32 cellular contexts compared by ENCODE assay signal in genomic region chr3:178126686-178127085, GRCh38.
"Had no signal": no experiment of that assay in that cellular context is flagged by ENCODE, and none has a peak within 500 bp of the region (broad histone marks: within the 10 kb centered on the region; RNA-seq: fewer than 3 reads in every experiment).

No MANE protein-coding gene starts in this region.

- H3K9me3 Mint-ChIP-seq: activated T-cell treated with anti-CD3 and anti-CD28 coated beads, Interleukin-2, amount 50 U/mL, for 72 hours; central memory CD8-positive, alpha-beta T cell; dendritic cell treated with granulocyte-macrophage colony-stimulating factor and Interleukin-4, amounts not matched to agents 40 ng/mL and 50 ng/mL, for 4 days had no signal

- DNase-seq: activated CD4-positive, alpha-beta memory T cell treated with anti-CD3 and anti-CD28 coated beads, Interleukin-2, amount 10 ng/mL, durations not matched to agents 7 days and 5 days; activated CD4-positive, alpha-beta T cell treated with anti-CD3 and anti-CD28 coated beads for 1 hour; activated CD4-positive, alpha-beta T cell treated with anti-CD3 and anti-CD28 coated beads for 4 hours; activated CD4-positive, alpha-beta T cell treated with anti-CD3 and anti-CD28 coated beads, Interleukin-2, amount 10 ng/mL, durations not matched to agents 7 days and 5 days; activated CD4-positive, alpha-beta T cell treated with anti-CD3 and anti-CD28 coated beads, Interleukin-2, amount 50 U/mL, for 4 hours; activated CD8-positive, alpha-beta memory T cell treated with anti-CD3 and anti-CD28 coated beads, Interleukin-2, amount 50 U/mL, for 48 hours; activated effector memory CD4-positive, alpha-beta T cell treated with Interleukin-2 at 50 U/mL for 16 hours; activated gamma-delta T cell treated with Interleukin-2 at 50 U/mL for 16 hours; activated naive CD4-positive, alpha-beta T cell treated with anti-CD3 and anti-CD28 coated beads, Interleukin-2, amount 50 U/mL, for 16 hours; activated naive CD4-positive, alpha-beta T cell treated with Interleukin-2 at 50 U/mL for 16 hours; activated T-cell treated with anti-CD3 and anti-CD28 coated beads for 4 hours; activated T-cell treated with anti-CD3 and anti-CD28 coated beads, Interleukin-2, amount 50 U/mL, for 24 hours; activated T-cell treated with anti-CD3 and anti-CD28 coated beads, Interleukin-2, amount 50 U/mL, for 72 hours; amniotic stem cell; anterior cingulate cortex; brain microvascular endothelial cell; dorsolateral prefrontal cortex; effector memory CD4-positive, alpha-beta T cell; foreskin fibroblast; head of caudate nucleus; T-helper 1 cell; T-helper 17 cell; T1000 had no signal

- H3K27me3 ChIP-seq: brain microvascular endothelial cell, dorsolateral prefrontal cortex had no signal

- H3K4me1 Mint-ChIP-seq: activated CD4-positive, alpha-beta memory T cell treated with anti-CD3 and anti-CD28 coated beads, Interleukin-2, amount 10 ng/mL, durations not matched to agents 7 days and 5 days; activated CD4-positive, alpha-beta T cell treated with anti-CD3 and anti-CD28 coated beads, Interleukin-2, amount 10 ng/mL, durations not matched to agents 7 days and 5 days; central memory CD8-positive, alpha-beta T cell; endodermal cell; T-helper 17 cell had no signal

- FAIRE-seq: astrocyte, bronchial epithelial cell had no signal

- H3K27ac ChIP-seq: brain microvascular endothelial cell, coronary artery, dorsolateral prefrontal cortex had no signal

- H3K36me3 ChIP-seq: brain microvascular endothelial cell had no signal

- H3K4me3 ChIP-seq: coronary artery, dorsolateral prefrontal cortex had no signal

- H3K27me3 Mint-ChIP-seq: activated CD4-positive, alpha-beta memory T cell treated with anti-CD3 and anti-CD28 coated beads, Interleukin-2, amount 10 ng/mL, durations not matched to agents 7 days and 5 days; activated CD4-positive, alpha-beta T cell treated with anti-CD3 and anti-CD28 coated beads, Interleukin-2, amount 10 ng/mL, durations not matched to agents 7 days and 5 days; activated naive CD8-positive, alpha-beta T cell; activated T-cell treated with anti-CD3 and anti-CD28 coated beads, Interleukin-2, amount 50 U/mL, for 24 hours; central memory CD8-positive, alpha-beta T cell; dendritic cell treated with granulocyte-macrophage colony-stimulating factor and Interleukin-4, amounts not matched to agents 40 ng/mL and 50 ng/mL, for 4 days; T-helper 17 cell had no signal

- H3K4me3 Mint-ChIP-seq: activated CD4-positive, alpha-beta memory T cell treated with anti-CD3 and anti-CD28 coated beads, Interleukin-2, amount 10 ng/mL, durations not matched to agents 7 days and 5 days; activated CD4-positive, alpha-beta T cell treated with anti-CD3 and anti-CD28 coated beads, Interleukin-2, amount 10 ng/mL, durations not matched to agents 7 days and 5 days; activated naive CD8-positive, alpha-beta T cell; activated T-cell treated with anti-CD3 and anti-CD28 coated beads, Interleukin-2, amount 50 U/mL, for 24 hours; activated T-cell treated with anti-CD3 and anti-CD28 coated beads, Interleukin-2, amount 50 U/mL, for 72 hours; central memory CD8-positive, alpha-beta T cell; dendritic cell treated with granulocyte-macrophage colony-stimulating factor and Interleukin-4, amounts not matched to agents 40 ng/mL and 50 ng/mL, for 4 days; endodermal cell; T-helper 17 cell; T-helper 2 cell treated with Interferon-gamma antibody and Interleukin-4, amounts not matched to agents 5 μg/mL and 100 μg/mL, for 36 hours had no signal

- ATAC-seq: activated T-cell treated with anti-CD3 and anti-CD28 coated beads, Interleukin-2, amount 50 U/mL, for 72 hours; esophagus mucosa; T-helper 17 cell had no signal

- H3K27ac Mint-ChIP-seq: activated CD4-positive, alpha-beta memory T cell treated with anti-CD3 and anti-CD28 coated beads, Interleukin-2, amount 10 ng/mL, durations not matched to agents 7 days and 5 days; activated CD4-positive, alpha-beta T cell treated with anti-CD3 and anti-CD28 coated beads, Interleukin-2, amount 10 ng/mL, durations not matched to agents 7 days and 5 days; activated naive CD8-positive, alpha-beta T cell; activated T-cell treated with anti-CD3 and anti-CD28 coated beads, Interleukin-2, amount 50 U/mL, for 24 hours; activated T-cell treated with anti-CD3 and anti-CD28 coated beads, Interleukin-2, amount 50 U/mL, for 72 hours; dendritic cell treated with granulocyte-macrophage colony-stimulating factor and Interleukin-4, amounts not matched to agents 40 ng/mL and 50 ng/mL, for 4 days; endodermal cell; T-helper 17 cell; T-helper 2 cell treated with Interferon-gamma antibody and Interleukin-4, amounts not matched to agents 5 μg/mL and 100 μg/mL, for 36 hours had no signal
